20 cellular contexts compared by ENCODE assay signal in the genomic region with DNA sequence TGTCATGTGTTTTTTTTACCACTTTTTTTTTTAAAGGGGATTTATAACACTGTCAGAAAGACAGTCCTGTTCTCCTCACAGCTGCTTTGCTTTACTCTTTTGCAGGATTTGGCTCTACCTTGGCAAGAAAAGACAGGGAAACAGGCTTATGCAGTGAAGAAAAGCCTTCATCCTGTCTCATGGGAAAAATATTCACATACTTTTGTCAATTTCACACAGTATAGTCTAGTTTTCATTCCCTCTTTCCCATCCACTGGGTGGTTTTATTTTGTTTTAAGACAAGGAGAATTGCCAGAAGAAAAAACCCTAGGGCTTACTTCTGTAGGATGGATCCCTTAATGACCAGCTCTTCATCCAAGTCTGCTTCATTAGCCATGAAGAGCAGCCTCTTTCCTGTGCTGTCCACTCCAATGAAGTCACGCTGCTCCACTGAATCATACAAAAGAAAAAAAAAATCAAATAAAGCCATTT.
DNase-seq lines count a peak whose midpoint lies in the region; ATAC-seq, FAIRE-seq and TF ChIP-seq lines count a peak whose summit lies in the region.
"Had no signal": no experiment of that assay in that cellular context is flagged by ENCODE, and none has a peak within 500 bp of the region (broad histone marks: within the 10 kb centered on the region; RNA-seq: fewer than 3 reads in every experiment).

No MANE protein-coding gene starts in this region.

- no peaks in the 10 kb centered on the region for H3K27me3 Mint-ChIP-seq in nephron (ENCODE audit: low read depth)
- H3K27me3 Mint-ChIP-seq: activated naive CD8-positive, alpha-beta T cell; stimulated activated naive CD8-positive, alpha-beta T cell treated with anti-CD3 and anti-CD28 coated beads, Interleukin-15, amount 100 ng/mL, for 72 hours had no signal

- TF ChIP-seq RAD21 in HepG2 (CRISPR knock-in tag; IDR thresholded peaks at IDR 0.05), result no peak

- in situ Hi-C loops in brain microvascular endothelial cell (cut with HindIII; ENCODE audit: low pct_ligation_motif_present, low sequenced_read_pairs) (no loop called here), HepG2 (cut with HindIII; ENCODE audit: extremely low pct_ligation_motif_present, low pct_unique_long_range_greater_than_20kb) (no loop called here)

- TF ChIP-seq POLR2A in H54 (IDR thresholded peaks at IDR 0.05; ENCODE audit: low read depth, low read length), result no peak
- TF ChIP-seq POLR2A in HepG2 (IDR thresholded peaks at IDR 0.05; ENCODE audit: insufficient read depth in 1 of 2, low read depth in 2 of 2, low read length in 2 of 2), result no peak

- WGBS in HepG2 (ENCODE audit: low lambda C conversion rate), result 94% methylated on average over 1 of the region's 1 CpG

- H3K27ac Mint-ChIP-seq in nephron, result peak overlapping the region in 2 of 3 experiments; percentile 86 to 92
- H3K27ac Mint-ChIP-seq: activated naive CD8-positive, alpha-beta T cell had no signal

- POLR2A ChIA-PET in AG04450 (lab: Yijun Ruan, JAX), result no interaction called here
- POLR2A ChIA-PET in HepG2 (lab: Yijun Ruan, JAX), result no interaction called here

- no peaks in the 10 kb centered on the region for H3K4me1 ChIP-seq in HepG2 (ENCODE audit: insufficient read depth, low read length)
- H3K4me1 ChIP-seq: HAP-1, lower lobe of right lung, prostate gland had no signal

- H3K4me3 Mint-ChIP-seq in nephron, result no peak overlapping the region
- H3K4me3 Mint-ChIP-seq: activated naive CD8-positive, alpha-beta T cell; stimulated activated naive CD8-positive, alpha-beta T cell treated with anti-CD3 and anti-CD28 coated beads, Interleukin-15, amount 100 ng/mL, for 72 hours had no signal

- peaks cover 3% of the 10 kb centered on the region for H3K36me3 ChIP-seq in brain microvascular endothelial cell (replicated peaks)
- no peaks in the 10 kb centered on the region; a peak in 1 of 5 replicates for H3K36me3 ChIP-seq in HepG2 (replicated peaks in 1 of 2; ENCODE audit: control insufficient read depth in 1 of 2, insufficient read depth in 2 of 2, low read length in 2 of 2)
- H3K36me3 ChIP-seq: prostate gland had no signal

- peaks cover 43% of the 10 kb centered on the region for H3K4me1 Mint-ChIP-seq in nephron
- H3K4me1 Mint-ChIP-seq: stimulated activated naive CD8-positive, alpha-beta T cell treated with anti-CD3 and anti-CD28 coated beads, Interleukin-15, amount 100 ng/mL, for 72 hours had no signal

- FAIRE-seq in H54 (lab: Jason Lieb, UNC) (peak; percentile 43), HepG2 (lab: Jason Lieb, UNC) (no peak)
- FAIRE-seq: urothelium cell line had no signal

- no peaks in the 10 kb centered on the region for H3K9me3 ChIP-seq in AG04450 (ENCODE audit: control insufficient read depth, insufficient read depth, low read length)
- no peaks in the 10 kb centered on the region for H3K9me3 ChIP-seq in HepG2 (ENCODE audit: low read length)
- H3K9me3 ChIP-seq: HAP-1, lower lobe of right lung, prostate gland had no signal

- H3K4me2 ChIP-seq in HepG2 (ENCODE audit: low read depth, low read length), result no peak overlapping the region

- H3K4me3 ChIP-seq in AG04450 (ENCODE audit: low read depth, low read length) (no peak overlapping the region), brain microvascular endothelial cell (ENCODE audit: low read depth, low read length) (no peak overlapping the region), HepG2 (replicated peaks in 1 of 3; ENCODE audit: insufficient read depth in 1 of 3, low read depth in 2 of 3, low read length in 3 of 3) (no peak overlapping the region)
- H3K4me3 ChIP-seq: HAP-1, lower lobe of right lung, prostate gland had no signal

- no peaks in the 10 kb centered on the region for H3K27me3 ChIP-seq in AG04450 (ENCODE audit: control insufficient read depth, insufficient read depth, low read length)
- H3K27me3 ChIP-seq in brain microvascular endothelial cell (replicated peaks), result no peaks in the 10 kb centered on the region
- H3K27me3 ChIP-seq in HepG2 (ENCODE audit: control insufficient read depth in 1 of 2, insufficient read depth in 2 of 2, low read length in 2 of 2), result no peaks in the 10 kb centered on the region

- H3K9ac ChIP-seq in HepG2 (ENCODE audit: insufficient read depth, low read depth, low read length), result no peak overlapping the region

- no TSS peak for BruUV-seq in HepG2 (replicated peaks; lab: Mats Ljungman, UMichigan)

- H3K36me3 Mint-ChIP-seq in nephron (ENCODE audit: low read depth), result peaks cover 31% of the 10 kb centered on the region

- peaks cover 5% of the 10 kb centered on the region for H3K9me3 Mint-ChIP-seq in nephron
- H3K9me3 Mint-ChIP-seq: stimulated activated naive CD8-positive, alpha-beta T cell treated with anti-CD3 and anti-CD28 coated beads, Interleukin-15, amount 100 ng/mL, for 72 hours had no signal

- no peak overlapping the region for H2AFZ ChIP-seq in HepG2 (ENCODE audit: low read length)

- H3K27ac ChIP-seq in AG04450 (ENCODE audit: low read depth, low read length), result peak overlapping the region; percentile 32
- H3K27ac ChIP-seq in brain microvascular endothelial cell, result peak overlapping the region; percentile 3
- no peak overlapping the region for H3K27ac ChIP-seq in HepG2 (ENCODE audit: extremely low read length, insufficient read depth, low read length)
- H3K27ac ChIP-seq: lower lobe of right lung, prostate gland had no signal

- no peak for TF ChIP-seq CTCF in AG04450 (IDR thresholded peaks at IDR 0.05; ENCODE audit: low read depth, low read length)
- no peak for TF ChIP-seq CTCF in brain microvascular endothelial cell (IDR thresholded peaks at IDR 0.05; ENCODE audit: low read depth, low read length, missing control alignments)
- no peak for TF ChIP-seq CTCF in nephron (IDR thresholded peaks at IDR 0.05; ENCODE audit: unreplicated experiment in 3 of 3)
- TF ChIP-seq CTCF in HepG2 (CRISPR knock-in tag; IDR thresholded peaks at IDR 0.05), result no peak

- no peak for ATAC-seq in HepG2
- ATAC-seq: lower lobe of right lung; stimulated activated naive CD8-positive, alpha-beta T cell treated with anti-CD3 and anti-CD28 coated beads, Interleukin-15, amount 100 ng/mL, for 72 hours had no signal

- H3K79me2 ChIP-seq in HepG2 (ENCODE audit: insufficient read depth, low read length), result no peaks in the 10 kb centered on the region

- H4K20me1 ChIP-seq in HepG2 (ENCODE audit: insufficient read depth, low read length), result no peaks in the 10 kb centered on the region

- TF ChIP-seq EP300 in HepG2 (IDR thresholded peaks at IDR 0.05; ENCODE audit: low read depth in 2 of 2, low read length in 2 of 2) (no peak), HepG2 (CRISPR knock-in tag; IDR thresholded peaks at IDR 0.05; ENCODE audit: borderline replicate concordance) (no peak)

- intact Hi-C loops in HepG2 (cut with micrococcal nuclease; ENCODE audit: unreplicated experiment) (no loop called here), head of caudate nucleus (cut with DNase I) (no loop called here)

- CTCF ChIA-PET in AG04450 (lab: Charles Lee) (interaction anchor here (0.5 kb wide), 1 partner anchor 18 kb away, joined by 5 read pairs; no protein-coding TSS in a partner anchor), HepG2 (lab: Yijun Ruan, JAX; ENCODE audit: low intra/inter-chr PET ratio, low total read pairs) (no interaction called here)

- DNase-seq in AG04450 (ENCODE audit: low read depth, low spot score), result no peak
- no peak for DNase-seq in H54 (ENCODE audit: insufficient read length, low spot score)
- no peak for DNase-seq in brain microvascular endothelial cell
- DNase-seq in DMS 273 (lab: John Stamatoyannopoulos, UW; ENCODE audit: unreplicated experiment), result no peak
- DNase-seq in HepG2 (ENCODE audit: low spot score), result no peak
- no peak for DNase-seq in head of caudate nucleus
- no peak for DNase-seq in SHP77 treated with DMSO at 0.1 percent for 48 hours (lab: John Stamatoyannopoulos, UW)
- DNase-seq: ACHN; activated CD8-positive, alpha-beta memory T cell treated with anti-CD3 and anti-CD28 coated beads, Interleukin-2, amount 50 U/mL, for 48 hours; lower lobe of right lung; MM.1S; NCI-H1930; NCI-H524; stimulated activated naive CD8-positive, alpha-beta T cell treated with anti-CD3 and anti-CD28 coated beads, Interleukin-15, amount 100 ng/mL, for 72 hours; T-helper 9 cell had no signal

TF ChIP-seq in HepG2, 621 proteins besides CTCF, POLR2A, EP300 and RAD21:
- TF ChIP-seq RFXAP (CRISPR knock-in tag; IDR thresholded peaks at IDR 0.05; ENCODE audit: borderline replicate concordance) (no peak), ZNF569 (CRISPR knock-in tag; IDR thresholded peaks at IDR 0.05; ENCODE audit: borderline replicate concordance) (no peak), MZF1 (CRISPR knock-in tag; IDR thresholded peaks at IDR 0.05; ENCODE audit: borderline replicate concordance) (no peak)
- TF ChIP-seq, protein P1, sequence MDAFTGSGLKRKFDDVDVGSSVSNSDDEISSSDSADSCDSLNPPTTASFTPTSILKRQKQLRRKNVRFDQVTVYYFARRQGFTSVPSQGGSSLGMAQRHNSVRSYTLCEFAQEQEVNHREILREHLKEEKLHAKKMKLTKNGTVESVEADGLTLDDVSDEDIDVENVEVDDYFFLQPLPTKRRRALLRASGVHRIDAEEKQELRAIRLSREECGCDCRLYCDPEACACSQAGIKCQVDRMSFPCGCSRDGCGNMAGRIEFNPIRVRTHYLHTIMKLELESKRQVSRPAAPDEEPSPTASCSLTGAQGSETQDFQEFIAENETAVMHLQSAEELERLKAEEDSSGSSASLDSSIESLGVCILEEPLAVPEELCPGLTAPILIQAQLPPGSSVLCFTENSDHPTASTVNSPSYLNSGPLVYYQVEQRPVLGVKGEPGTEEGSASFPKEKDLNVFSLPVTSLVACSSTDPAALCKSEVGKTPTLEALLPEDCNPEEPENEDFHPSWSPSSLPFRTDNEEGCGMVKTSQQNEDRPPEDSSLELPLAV (CRISPR knock-in tag; conservative IDR thresholded peaks at IDR 0.05; ENCODE audit: low read depth), result no peak
- TF ChIP-seq, protein P2, sequence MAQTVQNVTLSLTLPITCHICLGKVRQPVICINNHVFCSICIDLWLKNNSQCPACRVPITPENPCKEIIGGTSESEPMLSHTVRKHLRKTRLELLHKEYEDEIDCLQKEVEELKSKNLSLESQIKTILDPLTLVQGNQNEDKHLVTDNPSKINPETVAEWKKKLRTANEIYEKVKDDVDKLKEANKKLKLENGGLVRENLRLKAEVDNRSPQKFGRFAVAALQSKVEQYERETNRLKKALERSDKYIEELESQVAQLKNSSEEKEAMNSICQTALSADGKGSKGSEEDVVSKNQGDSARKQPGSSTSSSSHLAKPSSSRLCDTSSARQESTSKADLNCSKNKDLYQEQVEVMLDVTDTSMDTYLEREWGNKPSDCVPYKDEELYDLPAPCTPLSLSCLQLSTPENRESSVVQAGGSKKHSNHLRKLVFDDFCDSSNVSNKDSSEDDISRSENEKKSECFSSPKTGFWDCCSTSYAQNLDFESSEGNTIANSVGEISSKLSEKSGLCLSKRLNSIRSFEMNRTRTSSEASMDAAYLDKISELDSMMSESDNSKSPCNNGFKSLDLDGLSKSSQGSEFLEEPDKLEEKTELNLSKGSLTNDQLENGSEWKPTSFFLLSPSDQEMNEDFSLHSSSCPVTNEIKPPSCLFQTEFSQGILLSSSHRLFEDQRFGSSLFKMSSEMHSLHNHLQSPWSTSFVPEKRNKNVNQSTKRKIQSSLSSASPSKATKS (CRISPR knock-in tag; IDR thresholded peaks at IDR 0.05), result no peak
TF ChIP-seq in HepG2: peak in this region for 0.
